17 cellular contexts compared by ENCODE assay signal in the genomic region with DNA sequence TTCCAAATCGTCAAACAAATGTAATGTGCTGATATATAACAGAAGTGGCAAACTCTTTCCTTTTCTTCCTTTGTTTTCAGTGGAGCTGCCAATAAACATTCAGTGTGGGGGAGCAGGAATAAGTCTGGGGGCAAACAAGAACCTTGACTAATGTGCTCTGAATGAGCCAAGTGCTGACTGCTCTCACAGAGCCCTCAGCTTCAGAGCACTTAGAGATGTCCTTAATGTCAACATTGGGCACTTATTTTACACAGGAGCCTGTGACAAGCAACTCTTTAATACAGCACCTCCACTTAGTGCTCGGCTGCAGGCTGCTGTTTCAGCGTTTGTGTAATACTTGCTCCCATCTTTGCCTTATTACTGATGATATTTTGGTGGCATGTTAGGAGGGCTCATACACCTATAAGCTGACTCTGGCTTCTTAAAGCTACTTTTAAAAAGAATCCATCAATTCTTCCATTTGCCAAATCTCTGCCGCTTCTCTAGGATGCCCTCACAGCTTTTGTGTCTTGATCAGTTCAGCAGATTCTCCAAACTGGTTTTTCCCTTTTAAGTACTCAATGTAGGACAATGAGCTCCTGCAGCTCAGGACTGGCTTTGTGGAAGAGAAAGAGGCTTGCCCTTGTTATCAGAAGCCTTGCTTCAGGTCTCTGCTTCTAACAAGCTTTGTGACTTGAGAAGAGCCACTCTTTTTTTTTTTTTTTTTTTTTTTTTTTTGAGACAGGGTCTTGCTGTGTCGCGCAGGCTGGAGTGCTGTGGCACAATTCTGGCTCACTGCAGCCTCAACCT.
A peak's percentile ranks its signal among the peaks of the same experiment; 100 is the strongest.
DNase-seq lines count a peak whose midpoint lies in the region; ATAC-seq and TF ChIP-seq lines count a peak whose summit lies in the region.
"Had no signal": no experiment of that assay in that cellular context is flagged by ENCODE, and none has a peak within 500 bp of the region (broad histone marks: within the 10 kb centered on the region; RNA-seq: fewer than 3 reads in every experiment).

No MANE protein-coding gene starts in this region.

- no peak overlapping the region for H3K4me3 Mint-ChIP-seq in WTC11
- no peak overlapping the region for H3K4me3 Mint-ChIP-seq in activated CD8-positive, alpha-beta memory T cell treated with anti-CD3 and anti-CD28 coated beads, Interleukin-2, amount 10 ng/mL, durations not matched to agents 7 days and 5 days
- H3K4me3 Mint-ChIP-seq: B cell; CD4-positive, CD25-positive, alpha-beta regulatory T cell had no signal

- peak overlapping the region; percentile 51 for H3K27ac ChIP-seq in HUES48 (ENCODE audit: low read depth, low read length)
- H3K27ac ChIP-seq in thyroid gland, result peak overlapping the region; percentile 73 to 80 (median 74)
- H3K27ac ChIP-seq: RWPE1 had no signal

- TF ChIP-seq CTCF in WTC11 (IDR thresholded peaks at IDR 0.05), result no peak
- no peak for TF ChIP-seq CTCF in thyroid gland (IDR thresholded peaks at IDR 0.05)

- H3K27me3 ChIP-seq in HUES48 (ENCODE audit: control insufficient read depth, insufficient read depth, low read length) (no peaks in the 10 kb centered on the region), thyroid gland (no peaks in the 10 kb centered on the region)

- peaks cover 14% of the 10 kb centered on the region for H3K4me1 ChIP-seq in HUES48 (ENCODE audit: control insufficient read depth, insufficient read depth, low read length)
- H3K4me1 ChIP-seq in thyroid gland, result peaks cover 5 to 20% of the 10 kb centered on the region in 2 donors

- H3K27me3 Mint-ChIP-seq in WTC11 (ENCODE audit: low read depth), result no peaks in the 10 kb centered on the region
- peaks cover 23% of the 10 kb centered on the region for H3K27me3 Mint-ChIP-seq in activated CD8-positive, alpha-beta memory T cell treated with anti-CD3 and anti-CD28 coated beads, Interleukin-2, amount 10 ng/mL, durations not matched to agents 7 days and 5 days
- H3K27me3 Mint-ChIP-seq: CD4-positive, CD25-positive, alpha-beta regulatory T cell had no signal

- peak in 1 of 2 donors; percentile 65 for TF ChIP-seq POLR2A in thyroid gland (IDR thresholded peaks at IDR 0.05)

- ATAC-seq in WTC11 (peak; percentile 67), GM18517 (IDR thresholded peaks at IDR 0.05; ENCODE audit: unreplicated experiment) (no peak)
- no peak for ATAC-seq in activated CD8-positive, alpha-beta memory T cell treated with anti-CD3 and anti-CD28 coated beads, Interleukin-2, amount 10 ng/mL, durations not matched to agents 7 days and 5 days
- ATAC-seq: HCT116, PC-3 had no signal

- H3K36me3 Mint-ChIP-seq in WTC11, result peaks cover 53% of the 10 kb centered on the region
- peaks cover 3% of the 10 kb centered on the region for H3K36me3 Mint-ChIP-seq in activated CD8-positive, alpha-beta memory T cell treated with anti-CD3 and anti-CD28 coated beads, Interleukin-2, amount 10 ng/mL, durations not matched to agents 7 days and 5 days
- H3K36me3 Mint-ChIP-seq: CD4-positive, CD25-positive, alpha-beta regulatory T cell had no signal

- intact Hi-C loops in thyroid gland (cut with DNase I), result no loop called here
- intact Hi-C loops in posterior cingulate gyrus (cut with DNase I), result no loop called here

- POLR2A ChIA-PET in WTC11 (lab: Charles Lee), result interaction anchor here (1.1 kb wide), 1 partner anchor 70 kb away, joined by 4 read pairs; no protein-coding TSS in a partner anchor

- WGBS in thyroid gland, 2 donors, result 32 to 39% methylated on average over 6 of the region's 6 CpGs

- H3K4me3 ChIP-seq in HUES48 (ENCODE audit: low read depth, low read length), result no peak overlapping the region
- no peak overlapping the region for H3K4me3 ChIP-seq in thyroid gland (replicated peaks in 1 of 3)

- no peak overlapping the region for H3K9ac ChIP-seq in HUES48 (ENCODE audit: low read depth, low read length)

- CTCF ChIA-PET in WTC11 (lab: Charles Lee), result interaction anchor here (0.7 to 1.8 kb wide), 4 partner anchors 16 to 128 kb away, joined by 4 read pairs; no protein-coding TSS in a partner anchor
- CTCF ChIA-PET in activated CD8-positive, alpha-beta memory T cell treated with anti-CD3 and anti-CD28 coated beads, Interleukin-2, amount 10 ng/mL, durations not matched to agents 7 days and 5 days (lab: Charles Lee), result no interaction called here

- DNase-seq in WTC11 (ENCODE audit: low spot score), result no peak
- peak; percentile 22 for DNase-seq in iPS-NIHi7 (ENCODE audit: extremely low spot score)
- peak; percentile 51 to 59 for DNase-seq in thyroid gland
- DNase-seq in activated CD8-positive, alpha-beta memory T cell treated with anti-CD3 and anti-CD28 coated beads, Interleukin-2, amount 10 ng/mL, durations not matched to agents 7 days and 5 days, result no peak
- no peak for DNase-seq in posterior cingulate gyrus
- DNase-seq: CD4-positive, CD25-positive, alpha-beta regulatory T cell; KG1; NCI-H1694; NCI-H2107; NCI-H446; NCI-H748 treated with DMSO at 0.1 percent for 48 hours; PC-3 had no signal

- peaks cover 21% of the 10 kb centered on the region for H3K4me1 Mint-ChIP-seq in WTC11
- no peaks in the 10 kb centered on the region for H3K4me1 Mint-ChIP-seq in activated CD8-positive, alpha-beta memory T cell treated with anti-CD3 and anti-CD28 coated beads, Interleukin-2, amount 10 ng/mL, durations not matched to agents 7 days and 5 days
- H3K4me1 Mint-ChIP-seq: B cell; CD4-positive, CD25-positive, alpha-beta regulatory T cell had no signal

- peaks cover 15% of the 10 kb centered on the region; the same call in 1 of the 2 replicates for H3K9me3 ChIP-seq in HUES48 (ENCODE audit: control insufficient read depth, insufficient read depth, low read length)
- H3K9me3 ChIP-seq in thyroid gland, result no peaks in the 10 kb centered on the region

- H3K27ac Mint-ChIP-seq in WTC11, result no peak overlapping the region
- H3K27ac Mint-ChIP-seq in activated CD8-positive, alpha-beta memory T cell treated with anti-CD3 and anti-CD28 coated beads, Interleukin-2, amount 10 ng/mL, durations not matched to agents 7 days and 5 days, result no peak overlapping the region
- H3K27ac Mint-ChIP-seq: B cell; CD4-positive, CD25-positive, alpha-beta regulatory T cell had no signal

- H3K36me3 ChIP-seq in HUES48 (ENCODE audit: control insufficient read depth, insufficient read depth, low read length) (peaks cover 8% of the 10 kb centered on the region; the same call in 1 of the 2 replicates), thyroid gland (no peaks in the 10 kb centered on the region)

- peaks cover 20% of the 10 kb centered on the region; the same call in 1 of the 2 replicates for H3K9me3 Mint-ChIP-seq in WTC11
- H3K9me3 Mint-ChIP-seq in activated CD8-positive, alpha-beta memory T cell treated with anti-CD3 and anti-CD28 coated beads, Interleukin-2, amount 10 ng/mL, durations not matched to agents 7 days and 5 days (ENCODE audit: low read depth), result no peaks in the 10 kb centered on the region

TF ChIP-seq in WTC11, 78 proteins besides CTCF, POLR2A, EP300 and RAD21 (continues in another document):
- TF ChIP-seq NFATC4 (CRISPR knock-in tag; IDR thresholded peaks at IDR 0.05), result no peak
- TF ChIP-seq ZBTB21 (CRISPR knock-in tag; IDR thresholded peaks at IDR 0.05; ENCODE audit: borderline replicate concordance), result no peak
- TF ChIP-seq, protein P1, sequence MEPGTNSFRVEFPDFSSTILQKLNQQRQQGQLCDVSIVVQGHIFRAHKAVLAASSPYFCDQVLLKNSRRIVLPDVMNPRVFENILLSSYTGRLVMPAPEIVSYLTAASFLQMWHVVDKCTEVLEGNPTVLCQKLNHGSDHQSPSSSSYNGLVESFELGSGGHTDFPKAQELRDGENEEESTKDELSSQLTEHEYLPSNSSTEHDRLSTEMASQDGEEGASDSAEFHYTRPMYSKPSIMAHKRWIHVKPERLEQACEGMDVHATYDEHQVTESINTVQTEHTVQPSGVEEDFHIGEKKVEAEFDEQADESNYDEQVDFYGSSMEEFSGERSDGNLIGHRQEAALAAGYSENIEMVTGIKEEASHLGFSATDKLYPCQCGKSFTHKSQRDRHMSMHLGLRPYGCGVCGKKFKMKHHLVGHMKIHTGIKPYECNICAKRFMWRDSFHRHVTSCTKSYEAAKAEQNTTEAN (CRISPR knock-in tag; IDR thresholded peaks at IDR 0.05), result no peak
- no peak for TF ChIP-seq ATF1 (CRISPR knock-in tag; IDR thresholded peaks at IDR 0.05)
- no peak for TF ChIP-seq TP53 (CRISPR knock-in tag; IDR thresholded peaks at IDR 0.05)
- TF ChIP-seq GRHL2 (CRISPR knock-in tag; IDR thresholded peaks at IDR 0.05; ENCODE audit: insufficient replicate concordance, severe bottlenecking), result no peak
- TF ChIP-seq, protein P2, sequence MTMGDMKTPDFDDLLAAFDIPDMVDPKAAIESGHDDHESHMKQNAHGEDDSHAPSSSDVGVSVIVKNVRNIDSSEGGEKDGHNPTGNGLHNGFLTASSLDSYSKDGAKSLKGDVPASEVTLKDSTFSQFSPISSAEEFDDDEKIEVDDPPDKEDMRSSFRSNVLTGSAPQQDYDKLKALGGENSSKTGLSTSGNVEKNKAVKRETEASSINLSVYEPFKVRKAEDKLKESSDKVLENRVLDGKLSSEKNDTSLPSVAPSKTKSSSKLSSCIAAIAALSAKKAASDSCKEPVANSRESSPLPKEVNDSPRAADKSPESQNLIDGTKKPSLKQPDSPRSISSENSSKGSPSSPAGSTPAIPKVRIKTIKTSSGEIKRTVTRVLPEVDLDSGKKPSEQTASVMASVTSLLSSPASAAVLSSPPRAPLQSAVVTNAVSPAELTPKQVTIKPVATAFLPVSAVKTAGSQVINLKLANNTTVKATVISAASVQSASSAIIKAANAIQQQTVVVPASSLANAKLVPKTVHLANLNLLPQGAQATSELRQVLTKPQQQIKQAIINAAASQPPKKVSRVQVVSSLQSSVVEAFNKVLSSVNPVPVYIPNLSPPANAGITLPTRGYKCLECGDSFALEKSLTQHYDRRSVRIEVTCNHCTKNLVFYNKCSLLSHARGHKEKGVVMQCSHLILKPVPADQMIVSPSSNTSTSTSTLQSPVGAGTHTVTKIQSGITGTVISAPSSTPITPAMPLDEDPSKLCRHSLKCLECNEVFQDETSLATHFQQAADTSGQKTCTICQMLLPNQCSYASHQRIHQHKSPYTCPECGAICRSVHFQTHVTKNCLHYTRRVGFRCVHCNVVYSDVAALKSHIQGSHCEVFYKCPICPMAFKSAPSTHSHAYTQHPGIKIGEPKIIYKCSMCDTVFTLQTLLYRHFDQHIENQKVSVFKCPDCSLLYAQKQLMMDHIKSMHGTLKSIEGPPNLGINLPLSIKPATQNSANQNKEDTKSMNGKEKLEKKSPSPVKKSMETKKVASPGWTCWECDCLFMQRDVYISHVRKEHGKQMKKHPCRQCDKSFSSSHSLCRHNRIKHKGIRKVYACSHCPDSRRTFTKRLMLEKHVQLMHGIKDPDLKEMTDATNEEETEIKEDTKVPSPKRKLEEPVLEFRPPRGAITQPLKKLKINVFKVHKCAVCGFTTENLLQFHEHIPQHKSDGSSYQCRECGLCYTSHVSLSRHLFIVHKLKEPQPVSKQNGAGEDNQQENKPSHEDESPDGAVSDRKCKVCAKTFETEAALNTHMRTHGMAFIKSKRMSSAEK (CRISPR knock-in tag; IDR thresholded peaks at IDR 0.05; ENCODE audit: borderline replicate concordance), result no peak

Comparison
In these comparisons a context has a peak if more than half of its experiments do, and no peak if none do; other contexts are left out.
1. DNase-seq: peak in iPS-NIHi7 (single experiment) and thyroid gland (2 of 2); none in WTC11 (single experiment), activated CD8-positive, alpha-beta memory T cell treated with anti-CD3 and anti-CD28 coated beads, Interleukin-2, amount 10 ng/mL, durations not matched to agents 7 days and 5 days (single experiment) and posterior cingulate gyrus (0 of 10).